8 cellular contexts compared by ENCODE assay signal in the genomic region with DNA sequence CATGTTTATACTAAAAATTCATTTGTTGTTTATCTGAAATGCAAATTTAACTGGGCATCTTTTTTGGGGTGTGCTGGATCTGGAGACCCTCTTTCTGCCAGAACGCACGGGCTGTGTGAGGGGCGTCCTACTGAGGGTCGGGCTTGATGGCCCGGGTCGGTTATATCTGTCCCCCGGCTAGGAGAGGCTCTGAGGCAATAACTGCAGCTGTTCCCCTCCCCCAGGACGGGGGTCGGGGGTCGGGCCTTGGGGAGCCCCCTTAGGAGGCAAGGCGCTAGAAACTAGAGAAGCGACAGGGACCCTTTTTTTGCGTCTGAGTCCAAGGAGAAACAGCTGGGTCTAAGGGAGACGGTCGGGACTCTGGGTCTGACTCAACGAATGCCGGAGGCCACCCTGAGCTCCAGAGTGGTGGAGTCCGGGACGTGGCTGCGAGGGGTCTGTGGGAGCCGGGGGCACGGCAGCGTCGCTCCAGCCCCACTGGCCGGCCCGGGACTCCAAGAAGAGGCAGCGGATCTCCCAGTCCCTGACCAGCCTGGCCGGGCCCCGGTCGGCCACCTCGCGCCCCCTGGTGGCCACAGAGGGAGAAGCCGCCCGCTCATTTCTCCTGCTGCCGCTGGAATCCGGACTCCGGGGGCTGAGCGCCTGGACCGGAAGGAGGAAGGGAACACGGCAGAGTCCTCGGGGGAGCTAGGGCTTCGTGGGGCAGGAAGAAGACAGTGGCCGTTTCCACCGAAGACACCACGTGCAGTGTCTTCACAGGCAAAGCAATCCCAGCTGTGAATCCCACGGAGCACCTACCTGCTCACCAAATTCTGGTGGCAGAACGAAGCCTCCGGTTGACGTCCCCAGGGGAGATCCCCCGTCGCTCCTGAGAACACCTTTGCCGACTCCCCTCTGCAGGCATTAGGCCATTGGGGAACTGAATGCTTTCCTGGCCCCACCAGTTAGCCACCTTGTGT. TPM values are rescaled to one million over a fixed set of nuclear protein-coding genes. Genes with fewer than 3 reads are reported as not detected.
A peak's percentile ranks its signal among the peaks of the same experiment; 100 is the strongest.
DNase-seq lines count a peak whose midpoint lies in the region; ATAC-seq lines count a peak whose summit lies in the region.

No MANE protein-coding gene starts in this region.

- no peaks in the 10 kb centered on the region for H3K9me3 ChIP-seq in ectodermal cell (ENCODE audit: control insufficient read depth, low read length)

- no peaks in the 10 kb centered on the region for H3K9me3 Mint-ChIP-seq in activated CD4-positive, alpha-beta memory T cell treated with anti-CD3 and anti-CD28 coated beads, Interleukin-2, amount 10 ng/mL, durations not matched to agents 7 days and 5 days

- CTCF ChIA-PET in activated CD4-positive, alpha-beta memory T cell treated with anti-CD3 and anti-CD28 coated beads, Interleukin-2, amount 10 ng/mL, durations not matched to agents 7 days and 5 days (lab: Charles Lee) = interaction anchor here (0.7 to 4.2 kb wide), 57 partner anchors 8 to 530 kb away, joined by 3 to 73 read pairs (median 4); partner anchors contain the start of genes PDSS2, SCML4 and SEC63

- peaks cover 26% of the 10 kb centered on the region for H3K27me3 ChIP-seq in ectodermal cell (ENCODE audit: control insufficient read depth, insufficient read depth, low read length, poor library complexity, severe bottlenecking)

- H3K27me3 Mint-ChIP-seq in activated CD4-positive, alpha-beta memory T cell treated with anti-CD3 and anti-CD28 coated beads, Interleukin-2, amount 10 ng/mL, durations not matched to agents 7 days and 5 days = peaks cover 15% of the 10 kb centered on the region

- DNase-seq in NCI-H187 (lab: John Stamatoyannopoulos, UW) (peak; percentile 55 to 59), NCI-H187 treated with DMSO at 0.1 percent for 48 hours (lab: John Stamatoyannopoulos, UW) (no peak), NCI-H748 treated with DMSO at 0.1 percent for 48 hours (lab: John Stamatoyannopoulos, UW) (peak; percentile 63), lung microvascular endothelial cell (ENCODE audit: low read depth in 2 of 2) (peak; percentile 68 to 76)
- DNase-seq in activated CD4-positive, alpha-beta memory T cell treated with anti-CD3 and anti-CD28 coated beads, Interleukin-2, amount 10 ng/mL, durations not matched to agents 7 days and 5 days = peak; percentile 78
- DNase-seq in stimulated activated CD4-positive, alpha-beta T cell treated with anti-CD3 and anti-CD28 coated beads, TNF-alpha, amount 100 ng/mL, for 1 hour (ENCODE audit: low read depth in 3 of 3, low spot score in 1 of 3) = peak; percentile 48 to 77 (median 71)

- H3K27ac Mint-ChIP-seq in activated CD4-positive, alpha-beta memory T cell treated with anti-CD3 and anti-CD28 coated beads, Interleukin-2, amount 10 ng/mL, durations not matched to agents 7 days and 5 days = no peak overlapping the region

- peak overlapping the region; percentile 45 for H3K4me3 ChIP-seq in ectodermal cell (ENCODE audit: insufficient read depth, low read depth, low read length)

- H3K4me1 Mint-ChIP-seq in activated CD4-positive, alpha-beta memory T cell treated with anti-CD3 and anti-CD28 coated beads, Interleukin-2, amount 10 ng/mL, durations not matched to agents 7 days and 5 days = peaks cover 14% of the 10 kb centered on the region

- no peak overlapping the region for H3K27ac ChIP-seq in ectodermal cell (ENCODE audit: insufficient read depth, low read depth, low read length, poor library complexity, severe bottlenecking)

- H3K4me3 Mint-ChIP-seq in activated CD4-positive, alpha-beta memory T cell treated with anti-CD3 and anti-CD28 coated beads, Interleukin-2, amount 10 ng/mL, durations not matched to agents 7 days and 5 days = peak overlapping the region; percentile 67

- ATAC-seq in HG03342 (IDR thresholded peaks at IDR 0.05; ENCODE audit: unreplicated experiment) = peak; percentile 77

- POLR2A ChIA-PET in activated CD4-positive, alpha-beta memory T cell treated with anti-CD3 and anti-CD28 coated beads, Interleukin-2, amount 10 ng/mL, durations not matched to agents 7 days and 5 days (lab: Charles Lee) = interaction anchor here (0.8 to 2.3 kb wide), 8 partner anchors 21 to 150 kb away, joined by 3 to 14 read pairs (median 4); partner anchors contain the start of gene SCML4

- no peaks in the 10 kb centered on the region for H3K36me3 ChIP-seq in ectodermal cell (ENCODE audit: control insufficient read depth, insufficient read depth, low read length)

- WGBS in ectodermal cell, 2 experiments = 5% methylated on average over 52 of the region's 52 CpGs

- H3K4me1 ChIP-seq in ectodermal cell (ENCODE audit: control insufficient read depth, insufficient read depth, low read length) = no peaks in the 10 kb centered on the region

- peaks cover under 1% of the 10 kb centered on the region for H3K36me3 Mint-ChIP-seq in activated CD4-positive, alpha-beta memory T cell treated with anti-CD3 and anti-CD28 coated beads, Interleukin-2, amount 10 ng/mL, durations not matched to agents 7 days and 5 days (ENCODE audit: low read depth)

RNA-seq across cellular contexts. Expression of gene SCML4, which starts 24.0 kb away (rescaled TPM):
- 10 to 100 TPM; 11.5 to 12.3 TPM for total RNA-seq in activated CD4-positive, alpha-beta memory T cell treated with anti-CD3 and anti-CD28 coated beads, Interleukin-2, amount 10 ng/mL, durations not matched to agents 7 days and 5 days
- polyA plus RNA-seq in ectodermal cell (2013, experiment 1 of 4) = not detected
- 0.11 TPM for polyA plus RNA-seq in ectodermal cell (2013, experiment 2 of 4)
- polyA plus RNA-seq in ectodermal cell (2013, experiment 3 of 4) = not detected
- polyA plus RNA-seq in ectodermal cell (2013, experiment 4 of 4) = 0.12 TPM
- not detected in 2 replicates for total RNA-seq in lung microvascular endothelial cell

Comparison
In these comparisons a context has a peak if more than half of its experiments do, and no peak if none do; other contexts are left out.
1. RNA of gene SCML4, which starts 24.0 kb away (total RNA-seq): 11.5 to 12.3 TPM in activated CD4-positive, alpha-beta memory T cell treated with anti-CD3 and anti-CD28 coated beads, Interleukin-2, amount 10 ng/mL, durations not matched to agents 7 days and 5 days; not detected in lung microvascular endothelial cell; every median in the first group is over 10 times any median in the second.